In genomic region chr15:35080226-35080625, GRCh38 we compare ENCODE assay signal across 42 cellular contexts. TPM values are rescaled to one million over a fixed set of nuclear protein-coding genes. Genes with fewer than 3 reads are reported as not detected.
"Had no signal": no experiment of that assay in that cellular context is flagged by ENCODE, and none has a peak within 500 bp of the region (broad histone marks: within the 10 kb centered on the region; RNA-seq: fewer than 3 reads in every experiment).

No MANE protein-coding gene starts in this region.

- H3K4me1 ChIP-seq: body of pancreas, breast epithelium, Peyer's patch, SJSA1 had no signal

- ATAC-seq: activated CD8-positive, alpha-beta T cell treated with anti-CD3 and anti-CD28 coated beads for 36 hours; activated T-cell treated with anti-CD3 and anti-CD28 coated beads, Interleukin-2, amount 50 U/mL, for 72 hours; activated T-helper 17 cell treated with anti-CD3 and anti-CD28 coated beads, Interleukin-2, amount 50 U/mL, for 72 hours; body of pancreas; PC-3 had no signal

- H3K27me3 ChIP-seq: body of pancreas, breast epithelium, MG63, Peyer's patch, SJSA1 had no signal

- DNase-seq: activated CD4-positive, alpha-beta T cell treated with anti-CD3 and anti-CD28 coated beads for 1 hour; activated CD4-positive, alpha-beta T cell treated with anti-CD3 and anti-CD28 coated beads for 48 hours; activated CD4-positive, alpha-beta T cell treated with anti-CD3 and anti-CD28 coated beads, Interleukin-2, amount 50 U/mL, for 4 hours; activated CD4-positive, CD25-positive, alpha-beta regulatory T cell; activated CD8-positive, alpha-beta T cell treated with anti-CD3 and anti-CD28 coated beads for 36 hours; activated effector memory CD4-positive, alpha-beta T cell treated with anti-CD3 and anti-CD28 coated beads, Interleukin-2, amount 50 U/mL, for 16 hours; activated naive CD4-positive, alpha-beta T cell; activated naive CD4-positive, alpha-beta T cell treated with anti-CD3 and anti-CD28 coated beads, Interleukin-2, amount 50 U/mL, for 16 hours; activated naive CD8-positive, alpha-beta T cell treated with anti-CD3 and anti-CD28 coated beads for 36 hours; activated T-cell treated with anti-CD3 and anti-CD28 coated beads, Interleukin-2, amount 50 U/mL, for 1 hour; activated T-cell treated with anti-CD3 and anti-CD28 coated beads, Interleukin-2, amount 50 U/mL, for 72 hours; amygdala; body of pancreas; Kasumi-1; KG1; MG63; NCI-H1048; NCI-H1105 treated with DMSO at 0.1 percent for 48 hours; NCI-H1436 treated with DMSO at 0.1 percent for 48 hours; NCI-H1694 treated with DMSO at 0.1 percent for 48 hours; NCI-H2029 treated with DMSO at 0.1 percent for 48 hours; NCI-H2107; NCI-H2171; NCI-H510A; NCI-H526; NCI-H748 treated with DMSO at 0.1 percent for 48 hours; NK-92 treated with Interleukin-12 subunit alpha and Interleukin-12 subunit beta, amount 100 ng/mL, for 24 hours; PC-3; Peyer's patch; RPMI8226; SHP77 treated with DMSO at 0.1 percent for 48 hours; SW 1271; T-helper 1 cell; T1000; WERI-Rb-1 had no signal

- H3K9me3 ChIP-seq: body of pancreas, MG63, Peyer's patch, SJSA1 had no signal

- H3K27ac ChIP-seq: body of pancreas, breast epithelium, Peyer's patch, SJSA1, WERI-Rb-1 had no signal

- H3K4me3 ChIP-seq: body of pancreas, breast epithelium, MG63, Peyer's patch, SJSA1 had no signal

- H3K36me3 ChIP-seq: breast epithelium, MG63, Peyer's patch, SJSA1, WERI-Rb-1 had no signal

RNA-seq across cellular contexts. Expression of gene NANOGP8, which starts 4.9 kb away (rescaled TPM):
- total RNA-seq: activated CD8-positive, alpha-beta memory T cell treated with anti-CD3 and anti-CD28 coated beads for 36 hours; activated CD8-positive, alpha-beta T cell treated with anti-CD3 and anti-CD28 coated beads for 36 hours; activated naive CD8-positive, alpha-beta T cell treated with anti-CD3 and anti-CD28 coated beads for 36 hours; activated T-cell treated with anti-CD3 and anti-CD28 coated beads, Interleukin-2, amount 50 U/mL, for 72 hours; activated T-helper 17 cell treated with anti-CD3 and anti-CD28 coated beads, Interleukin-2, amount 50 U/mL, for 72 hours; astrocyte; cardiac septum; PC-3; SJSA1; T-helper 2 cell treated with Interferon-gamma antibody and Interleukin-4, amounts not matched to agents 100 ng/mL and 5 ng/mL, for 36 hours had no signal
